Comparison of ENCODE assay signal across 15 cellular contexts in the genomic region with DNA sequence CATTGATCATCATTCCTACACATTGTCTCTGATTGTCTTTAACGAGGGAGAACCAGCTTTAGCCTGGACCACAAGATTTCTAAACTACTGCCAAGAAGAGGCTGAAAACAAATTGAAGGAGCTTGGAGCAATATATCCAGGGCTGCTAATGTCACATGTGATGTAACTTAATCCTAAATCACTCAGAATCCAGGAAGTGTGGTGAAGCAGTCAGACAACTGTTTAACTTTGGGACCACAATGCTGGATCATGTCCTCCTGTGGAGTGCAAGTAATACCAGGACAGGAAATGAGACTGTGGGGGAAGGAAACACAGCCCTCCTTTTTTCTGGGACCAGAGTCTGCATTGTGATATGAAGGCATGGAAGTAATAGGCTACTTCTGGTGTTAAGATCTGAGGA.
DNase-seq lines count a peak whose midpoint lies in the region; ATAC-seq and TF ChIP-seq lines count a peak whose summit lies in the region.
"Had no signal": no experiment of that assay in that cellular context is flagged by ENCODE, and none has a peak within 500 bp of the region (broad histone marks: within the 10 kb centered on the region; RNA-seq: fewer than 3 reads in every experiment).

No MANE protein-coding gene starts in this region.

- no TSS peak for BruUV-seq in PC-3 (replicated peaks; lab: Mats Ljungman, UMichigan)

- DNase-seq in GDM1 (lab: John Stamatoyannopoulos, UW) (peak; percentile 89), PC-3 (peak; percentile 48), epithelial cell of esophagus (ENCODE audit: low read depth) (peak; percentile 5), neural progenitor cell (ENCODE audit: low spot score) (no peak), cortex of kidney (lab: John Stamatoyannopoulos, UW) (no peak), NCI-H510A (lab: John Stamatoyannopoulos, UW) (no peak), SW480 (ENCODE audit: low spot score) (no peak)
- DNase-seq in activated T-helper 2 cell treated with anti-CD3 and anti-CD28 coated beads, Interferon-gamma antibody, Interleukin-2, Interleukin-4, amounts not matched to agents 10 μg/mL and 5 μg/mL and 100 μg/mL, durations not matched to agents 14 hours and 24 hours and 36 hours (ENCODE audit: low spot score) = no peak
- DNase-seq: activated CD8-positive, alpha-beta T cell treated with anti-CD3 and anti-CD28 coated beads, Interleukin-2, amount 10 ng/mL, durations not matched to agents 7 days and 5 days; activated naive CD4-positive, alpha-beta T cell treated with anti-CD3 and anti-CD28 coated beads, Interleukin-2, amount 10 ng/mL, durations not matched to agents 7 days and 5 days; mammary epithelial cell; NCI-H1694 treated with DMSO at 0.1 percent for 48 hours; stimulated activated CD4-positive, alpha-beta T cell treated with anti-CD3 and anti-CD28 coated beads, Interleukin-2, amount 100 ng/mL, for 48 hours; stimulated activated naive CD4-positive, alpha-beta T cell; T-helper 17 cell had no signal

- H3K4me3 Mint-ChIP-seq in neural progenitor cell = no peak overlapping the region
- H3K4me3 Mint-ChIP-seq in activated T-helper 2 cell treated with anti-CD3 and anti-CD28 coated beads, Interferon-gamma antibody, Interleukin-2, Interleukin-4, amounts not matched to agents 10 μg/mL and 5 μg/mL and 100 μg/mL, durations not matched to agents 14 hours and 24 hours and 36 hours (ENCODE audit: low read depth) = no peak overlapping the region
- H3K4me3 Mint-ChIP-seq: activated CD8-positive, alpha-beta T cell treated with anti-CD3 and anti-CD28 coated beads, Interleukin-2, amount 10 ng/mL, durations not matched to agents 7 days and 5 days; activated naive CD4-positive, alpha-beta T cell treated with anti-CD3 and anti-CD28 coated beads, Interleukin-2, amount 10 ng/mL, durations not matched to agents 7 days and 5 days; T-helper 17 cell had no signal

- peaks cover 3% of the 10 kb centered on the region for H3K36me3 Mint-ChIP-seq in neural progenitor cell
- H3K36me3 Mint-ChIP-seq in activated T-helper 2 cell treated with anti-CD3 and anti-CD28 coated beads, Interferon-gamma antibody, Interleukin-2, Interleukin-4, amounts not matched to agents 10 μg/mL and 5 μg/mL and 100 μg/mL, durations not matched to agents 14 hours and 24 hours and 36 hours (ENCODE audit: low read depth) = no peaks in the 10 kb centered on the region
- H3K36me3 Mint-ChIP-seq: activated naive CD4-positive, alpha-beta T cell treated with anti-CD3 and anti-CD28 coated beads, Interleukin-2, amount 10 ng/mL, durations not matched to agents 7 days and 5 days had no signal

- H3K9ac ChIP-seq in PC-3 (ENCODE audit: low read length) (no peak overlapping the region), neural progenitor cell (no peak overlapping the region)

- POLR2A ChIA-PET in PC-3 (lab: Charles Lee; ENCODE audit: unreplicated experiment) = no interaction called here

- H2AFZ ChIP-seq in PC-3 (ENCODE audit: low read length) = 0 out of 2 replicates have a peak overlapping the region, but pooled peaks have one; percentile 7
- peak overlapping the region; percentile 46 for H2AFZ ChIP-seq in neural progenitor cell (replicated peaks)

- H3K79me2 ChIP-seq in PC-3 (ENCODE audit: low read length) (no peaks in the 10 kb centered on the region), neural progenitor cell (ENCODE audit: low read depth) (no peaks in the 10 kb centered on the region)

- H3K27ac ChIP-seq in PC-3 (ENCODE audit: low read length) (no peak overlapping the region), neural progenitor cell (no peak overlapping the region)

- H3K4me1 ChIP-seq in PC-3 (ENCODE audit: insufficient read depth, low read length) = peaks cover 8% of the 10 kb centered on the region; the same call in 1 of the 2 replicates
- peaks cover 12% of the 10 kb centered on the region for H3K4me1 ChIP-seq in neural progenitor cell

- H3K27ac Mint-ChIP-seq in neural progenitor cell = peak overlapping the region; percentile 80
- no peak overlapping the region for H3K27ac Mint-ChIP-seq in activated T-helper 2 cell treated with anti-CD3 and anti-CD28 coated beads, Interferon-gamma antibody, Interleukin-2, Interleukin-4, amounts not matched to agents 10 μg/mL and 5 μg/mL and 100 μg/mL, durations not matched to agents 14 hours and 24 hours and 36 hours
- H3K27ac Mint-ChIP-seq: activated CD8-positive, alpha-beta T cell treated with anti-CD3 and anti-CD28 coated beads, Interleukin-2, amount 10 ng/mL, durations not matched to agents 7 days and 5 days; activated naive CD4-positive, alpha-beta T cell treated with anti-CD3 and anti-CD28 coated beads, Interleukin-2, amount 10 ng/mL, durations not matched to agents 7 days and 5 days; T-helper 17 cell had no signal

- CTCF ChIA-PET in PC-3 (lab: Charles Lee) = no interaction called here

- H4K20me1 ChIP-seq in PC-3 (ENCODE audit: low read length) (no peaks in the 10 kb centered on the region), neural progenitor cell (ENCODE audit: low read depth) (no peaks in the 10 kb centered on the region)

- no peaks in the 10 kb centered on the region for H3K9me2 ChIP-seq in PC-3 (replicated peaks; ENCODE audit: low read length)

- H3K9me3 ChIP-seq in PC-3 (ENCODE audit: low read length) = no peaks in the 10 kb centered on the region
- H3K9me3 ChIP-seq in neural progenitor cell (ENCODE audit: low read depth) = peaks cover 4% of the 10 kb centered on the region

- H3K27me3 ChIP-seq in PC-3 (ENCODE audit: low read length) = no peaks in the 10 kb centered on the region
- no peaks in the 10 kb centered on the region for H3K27me3 ChIP-seq in neural progenitor cell

- H3K4me3 ChIP-seq in PC-3 (ENCODE audit: low read length) (no peak overlapping the region), epithelial cell of esophagus (ENCODE audit: low read length) (no peak overlapping the region), neural progenitor cell (no peak overlapping the region)

- peaks cover 21% of the 10 kb centered on the region for H3K9me3 Mint-ChIP-seq in neural progenitor cell
- H3K9me3 Mint-ChIP-seq in activated T-helper 2 cell treated with anti-CD3 and anti-CD28 coated beads, Interferon-gamma antibody, Interleukin-2, Interleukin-4, amounts not matched to agents 10 μg/mL and 5 μg/mL and 100 μg/mL, durations not matched to agents 14 hours and 24 hours and 36 hours = peaks cover 17% of the 10 kb centered on the region

- peak overlapping the region; percentile 10; the same call in 1 of the 2 replicates for H3K4me2 ChIP-seq in PC-3 (ENCODE audit: low read length)
- H3K4me2 ChIP-seq in neural progenitor cell = no peak overlapping the region

- no peaks in the 10 kb centered on the region for H3K36me3 ChIP-seq in PC-3 (ENCODE audit: low read depth, low read length)
- no peaks in the 10 kb centered on the region for H3K36me3 ChIP-seq in neural progenitor cell

- peaks cover 16% of the 10 kb centered on the region for H3K4me1 Mint-ChIP-seq in neural progenitor cell
- no peaks in the 10 kb centered on the region for H3K4me1 Mint-ChIP-seq in activated T-helper 2 cell treated with anti-CD3 and anti-CD28 coated beads, Interferon-gamma antibody, Interleukin-2, Interleukin-4, amounts not matched to agents 10 μg/mL and 5 μg/mL and 100 μg/mL, durations not matched to agents 14 hours and 24 hours and 36 hours (ENCODE audit: low read depth)
- H3K4me1 Mint-ChIP-seq: activated naive CD4-positive, alpha-beta T cell treated with anti-CD3 and anti-CD28 coated beads, Interleukin-2, amount 10 ng/mL, durations not matched to agents 7 days and 5 days; T-helper 17 cell had no signal

- peak; percentile 74 for ATAC-seq in PC-3
- ATAC-seq: activated CD8-positive, alpha-beta T cell treated with anti-CD3 and anti-CD28 coated beads, Interleukin-2, amount 10 ng/mL, durations not matched to agents 7 days and 5 days; T-helper 17 cell had no signal

- TF ChIP-seq CTCF in PC-3 (conservative IDR thresholded peaks at IDR 0.05; ENCODE audit: low read depth, low read length) (no peak), epithelial cell of esophagus (IDR thresholded peaks at IDR 0.05; ENCODE audit: insufficient read depth, low read depth, low read length, missing control alignments) (no peak), neural progenitor cell (IDR thresholded peaks at IDR 0.05) (no peak)

- H3K27me3 Mint-ChIP-seq in neural progenitor cell (ENCODE audit: insufficient read depth, low read depth) = no peaks in the 10 kb centered on the region
- no peaks in the 10 kb centered on the region for H3K27me3 Mint-ChIP-seq in activated T-helper 2 cell treated with anti-CD3 and anti-CD28 coated beads, Interferon-gamma antibody, Interleukin-2, Interleukin-4, amounts not matched to agents 10 μg/mL and 5 μg/mL and 100 μg/mL, durations not matched to agents 14 hours and 24 hours and 36 hours (ENCODE audit: low read depth)
- H3K27me3 Mint-ChIP-seq: activated naive CD4-positive, alpha-beta T cell treated with anti-CD3 and anti-CD28 coated beads, Interleukin-2, amount 10 ng/mL, durations not matched to agents 7 days and 5 days had no signal

- intact Hi-C loops in PC-3 (cut with micrococcal nuclease) = no loop called here
- intact Hi-C loops in activated T-helper 2 cell treated with anti-CD3 and anti-CD28 coated beads, Interferon-gamma antibody, Interleukin-2, Interleukin-4, amounts not matched to agents 10 μg/mL and 5 μg/mL and 100 μg/mL, durations not matched to agents 14 hours and 24 hours and 36 hours (cut with micrococcal nuclease) = no loop called here

- H3F3A ChIP-seq in PC-3 (ENCODE audit: low read length, unreplicated experiment) (no peaks in the 10 kb centered on the region), neural progenitor cell (ENCODE audit: low read depth) (no peaks in the 10 kb centered on the region)

Comparison
In these comparisons a context has a peak if more than half of its experiments do, and no peak if none do; other contexts are left out.
1. DNase-seq: peak in GDM1 (single experiment), PC-3 (single experiment) and epithelial cell of esophagus (single experiment); none in neural progenitor cell (single experiment), cortex of kidney (single experiment), activated T-helper 2 cell treated with anti-CD3 and anti-CD28 coated beads, Interferon-gamma antibody, Interleukin-2, Interleukin-4, amounts not matched to agents 10 μg/mL and 5 μg/mL and 100 μg/mL, durations not matched to agents 14 hours and 24 hours and 36 hours (single experiment), NCI-H510A (single experiment) and SW480 (single experiment).